In genomic region chr1:21857840-21858670, GRCh38 we compare ENCODE assay signal across 1 cellular context.
TF ChIP-seq lines count a peak whose summit lies in the region.

No MANE protein-coding gene starts in this region.

TF ChIP-seq in WTC11, 78 proteins besides CTCF, POLR2A, EP300 and RAD21 (continued from another document):
- TF ChIP-seq E2F4 (CRISPR knock-in tag; IDR thresholded peaks at IDR 0.05; ENCODE audit: borderline replicate concordance, low read depth) (no peak), ARID4B (CRISPR knock-in tag; IDR thresholded peaks at IDR 0.05; ENCODE audit: borderline replicate concordance) (no peak), ELF4 (CRISPR knock-in tag; IDR thresholded peaks at IDR 0.05; ENCODE audit: low read depth) (no peak), E2F5 (CRISPR knock-in tag; IDR thresholded peaks at IDR 0.05) (no peak), ESRRA (CRISPR knock-in tag; IDR thresholded peaks at IDR 0.05; ENCODE audit: borderline replicate concordance) (no peak)
TF ChIP-seq in WTC11: peak in this region for 0.
